8 cellular contexts compared by ENCODE assay signal in the genomic region with DNA sequence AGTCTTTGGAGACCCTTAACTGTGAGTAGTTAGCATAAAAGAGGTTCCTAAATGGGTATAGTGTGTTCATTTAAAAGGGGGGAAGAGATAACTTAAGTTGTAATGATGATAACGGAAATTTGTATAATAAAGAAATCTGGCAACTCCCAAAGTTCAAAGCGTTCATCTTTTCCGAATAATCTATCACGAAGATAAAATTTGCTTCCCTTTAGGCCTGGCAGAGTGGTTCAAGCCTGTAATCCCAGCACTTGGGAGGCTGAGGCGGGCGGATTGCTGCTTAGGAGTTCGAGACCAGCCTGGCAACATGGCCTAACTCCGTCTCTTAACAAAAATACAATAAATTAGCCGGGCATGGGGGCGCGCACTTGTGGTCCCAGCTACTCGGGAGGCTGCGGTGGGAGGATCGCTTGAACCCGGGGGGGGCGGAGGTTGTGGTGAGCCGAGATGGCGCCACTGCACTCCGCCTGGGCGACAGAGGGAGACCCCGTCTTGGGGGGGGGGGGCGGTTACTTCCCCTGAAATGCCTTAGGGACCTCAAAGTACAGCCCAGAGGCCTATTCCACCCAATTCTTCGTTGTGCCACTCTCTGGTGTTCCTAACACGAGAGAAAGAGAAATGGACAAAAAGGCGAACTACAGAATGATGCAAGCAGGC.
DNase-seq lines count a peak whose midpoint lies in the region; ATAC-seq lines count a peak whose summit lies in the region.

No MANE protein-coding gene starts in this region.

- H3K4me3 ChIP-seq in SK-N-MC = peak overlapping the region; percentile 94

- DNase-seq in GDM1 (lab: John Stamatoyannopoulos, UW) (peak; percentile 67), SK-N-MC (ENCODE audit: low read depth, low spot score) (no peak), islet precursor cell (peak; percentile 59), NCI-H2029 (lab: John Stamatoyannopoulos, UW) (no peak), HuH-7.5 (ENCODE audit: low spot score) (no peak)
- peak; percentile 44 to 47 for DNase-seq in stimulated activated CD4-positive, alpha-beta T cell treated with anti-CD3 and anti-CD28 coated beads, Interleukin-2, amount 100 ng/mL, for 24 hours

- H3K9ac ChIP-seq in SK-N-MC (ENCODE audit: insufficient read length) = peak overlapping the region; percentile 94

- peaks cover 45% of the 10 kb centered on the region for H3K36me3 ChIP-seq in SK-N-MC (ENCODE audit: insufficient read depth, low read length)

- no peak for ATAC-seq in HG02623 (IDR thresholded peaks at IDR 0.05; ENCODE audit: unreplicated experiment)

- H3K9me3 ChIP-seq in SK-N-MC (ENCODE audit: low read depth, low read length) = peaks cover 7% of the 10 kb centered on the region; the same call in 1 of the 2 replicates

- peak overlapping the region; percentile 92 for H3K27ac ChIP-seq in SK-N-MC
- H3K27ac ChIP-seq in angular gyrus (ENCODE audit: low read depth, low read length) = peak overlapping the region; percentile 90

Comparison
In these comparisons a context has a peak if more than half of its experiments do, and no peak if none do; other contexts are left out.
1. DNase-seq: peak in GDM1 (single experiment), islet precursor cell (single experiment) and stimulated activated CD4-positive, alpha-beta T cell treated with anti-CD3 and anti-CD28 coated beads, Interleukin-2, amount 100 ng/mL, for 24 hours (2 of 2); none in SK-N-MC (single experiment), NCI-H2029 (single experiment) and HuH-7.5 (single experiment).